In the genomic region with DNA sequence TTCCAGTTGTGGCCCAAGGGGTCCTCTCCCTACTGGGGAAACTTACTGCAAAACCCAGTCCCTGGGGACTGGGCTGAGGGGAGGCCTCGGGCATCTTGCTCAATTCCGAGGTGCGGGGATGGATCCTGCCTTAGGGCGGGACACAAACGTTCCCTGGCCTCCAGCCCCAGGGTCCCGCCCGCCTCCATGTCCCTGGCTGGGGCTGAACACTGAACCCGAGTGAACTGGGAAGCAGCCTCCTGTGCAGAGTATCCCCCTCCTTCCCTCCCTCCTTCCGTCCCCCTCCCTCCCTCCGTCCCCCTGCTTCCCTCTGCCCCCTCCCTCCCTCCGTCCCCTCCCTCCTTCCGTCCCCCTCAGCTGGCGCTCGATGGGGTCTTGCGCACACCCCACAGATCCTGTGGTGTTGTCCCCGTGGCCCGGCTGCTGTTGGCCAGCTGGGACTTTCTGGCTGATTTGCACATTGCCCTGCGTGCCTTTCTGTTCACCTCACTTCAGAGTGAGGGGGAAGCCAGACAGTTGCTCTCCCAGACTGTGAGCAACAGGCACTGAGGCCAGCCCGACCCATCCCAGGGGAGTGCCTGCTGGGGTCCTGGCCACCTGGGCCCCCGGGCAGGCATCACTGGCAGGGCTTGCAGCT, we compare ENCODE assay signal across 2 cellular contexts.
TF ChIP-seq lines count a peak whose summit lies in the region.

No MANE protein-coding gene starts in this region.

TF ChIP-seq in K562, 482 proteins besides CTCF, POLR2A, EP300 and RAD21:
- TF ChIP-seq POLR2G (IDR thresholded peaks at IDR 0.05; ENCODE audit: low read depth, low read length): 0 out of 2 replicates have a peak, but pooled peaks have one; percentile 5
- TF ChIP-seq TSC22D4 (tag; IDR thresholded peaks at IDR 0.05): no peak

TF ChIP-seq in GM12891, 5 proteins besides CTCF, POLR2A, EP300 and RAD21:
- no peak for TF ChIP-seq TAF1 (IDR thresholded peaks at IDR 0.05; ENCODE audit: low read depth, low read length)
- TF ChIP-seq POU2F2 (IDR thresholded peaks at IDR 0.05; ENCODE audit: low read depth, low read length): no peak
- TF ChIP-seq SPI1 (IDR thresholded peaks at IDR 0.05; ENCODE audit: low read depth, low read length): no peak
- TF ChIP-seq PAX5 (IDR thresholded peaks at IDR 0.05; ENCODE audit: insufficient read depth, low read length, severe bottlenecking): no peak
